In genomic region chr9:77945798-77946197, GRCh38 we compare ENCODE assay signal across 12 cellular contexts.
DNase-seq lines count a peak whose midpoint lies in the region; TF ChIP-seq lines count a peak whose summit lies in the region.
"Had no signal": no experiment of that assay in that cellular context is flagged by ENCODE, and none has a peak within 500 bp of the region (broad histone marks: within the 10 kb centered on the region; RNA-seq: fewer than 3 reads in every experiment).

No MANE protein-coding gene starts in this region.

- intact Hi-C loops in esophagus muscularis mucosa (cut with DNase I): no loop called here

- WGBS in esophagus muscularis mucosa: 55% methylated on average over 5 of the region's 5 CpGs

- no peaks in the 10 kb centered on the region for H3K36me3 ChIP-seq in esophagus muscularis mucosa
- H3K36me3 ChIP-seq in neutrophil: no peaks in the 10 kb centered on the region
- H3K36me3 ChIP-seq: BE2C had no signal

- no peaks in the 10 kb centered on the region for H3K27me3 ChIP-seq in esophagus muscularis mucosa
- no peaks in the 10 kb centered on the region for H3K27me3 ChIP-seq in neutrophil
- H3K27me3 ChIP-seq: BE2C, body of pancreas had no signal

- TF ChIP-seq CTCF in NB4 (IDR thresholded peaks at IDR 0.05; ENCODE audit: low read depth, low read length) (no peak), esophagus muscularis mucosa (IDR thresholded peaks at IDR 0.05) (no peak), neutrophil (IDR thresholded peaks at IDR 0.05) (no peak)

- H3K4me3 ChIP-seq in NB4 (ENCODE audit: low read depth, low read length): peak overlapping the region; percentile 39
- no peak overlapping the region for H3K4me3 ChIP-seq in esophagus muscularis mucosa
- peak overlapping the region; percentile 51 to 64 for H3K4me3 ChIP-seq in neutrophil (ENCODE audit: low read depth in 1 of 2, low read length in 1 of 2)
- H3K4me3 ChIP-seq: body of pancreas had no signal

- peaks cover 44 to 89% (median 85%) of the 10 kb centered on the region in 4 donors for H3K4me1 ChIP-seq in esophagus muscularis mucosa
- H3K4me1 ChIP-seq in neutrophil (ENCODE audit: control insufficient read depth in 1 of 2, insufficient read depth in 1 of 2, low read depth in 1 of 2, low read length in 1 of 2): peaks cover 86 to 91% of the 10 kb centered on the region in 2 experiments

- no peaks in the 10 kb centered on the region for H3K9me3 ChIP-seq in esophagus muscularis mucosa
- H3K9me3 ChIP-seq in neutrophil: no peaks in the 10 kb centered on the region
- H3K9me3 ChIP-seq: BE2C, body of pancreas had no signal

- TF ChIP-seq POLR2A in NB4 (IDR thresholded peaks at IDR 0.05; ENCODE audit: extremely low read depth, insufficient read length) (no peak), esophagus muscularis mucosa (IDR thresholded peaks at IDR 0.05; ENCODE audit: low read depth) (no peak)

- no peak for TF ChIP-seq EP300 in esophagus muscularis mucosa (IDR thresholded peaks at IDR 0.05)

- DNase-seq in Ammon's horn (ENCODE audit: low spot score) (peak; percentile 19), NB4 (ENCODE audit: low read depth) (peak; percentile 83), esophagus muscularis mucosa (ENCODE audit: extremely low spot score) (no peak), NCI-H2227 (lab: John Stamatoyannopoulos, UW; ENCODE audit: unreplicated experiment) (no peak), A172 (ENCODE audit: low spot score) (no peak), NCI-H1092 (lab: John Stamatoyannopoulos, UW) (no peak), NCI-H526 (lab: John Stamatoyannopoulos, UW) (no peak)
- DNase-seq: BE2C, body of pancreas, NCI-H1694 treated with DMSO at 0.1 percent for 48 hours, nucleus accumbens had no signal

- H3K27ac ChIP-seq in esophagus muscularis mucosa (replicated peaks in 1 of 4): peak overlapping the region; percentile 33 to 74 (median 48)
- peak overlapping the region; percentile 83 for H3K27ac ChIP-seq in neutrophil

Comparison
In these comparisons a context has a peak if more than half of its experiments do, and no peak if none do; other contexts are left out.
1. DNase-seq: peak in Ammon's horn (single experiment) and NB4 (single experiment); none in esophagus muscularis mucosa (single experiment), NCI-H2227 (single experiment), A172 (single experiment), NCI-H1092 (single experiment) and NCI-H526 (0 of 2).
2. H3K4me3 ChIP-seq: peak in NB4 (single experiment) and neutrophil (2 of 2); none in esophagus muscularis mucosa (0 of 4).